ENCODE assay signal across 8 cellular contexts in genomic region chr12:123603495-123603894, GRCh38. TPM values are rescaled to one million over a fixed set of nuclear protein-coding genes. Genes with fewer than 3 reads are reported as not detected.
A peak's percentile ranks its signal among the peaks of the same experiment; 100 is the strongest.
DNase-seq lines count a peak whose midpoint lies in the region; ATAC-seq and TF ChIP-seq lines count a peak whose summit lies in the region.
"Not testable (repeated sequence)": the region's sequence is repeated elsewhere in the genome, so short reads cannot be mapped to it uniquely, and the experiment has no call there.

No MANE protein-coding gene starts in this region.

- H3K4me3 ChIP-seq in HCT116 (replicated peaks in 1 of 2; ENCODE audit: low read depth in 1 of 2, low read length in 2 of 2) (peak overlapping the region; percentile 83 to 100), OCI-LY1 (ENCODE audit: low read depth, low read length, poor library complexity, severe bottlenecking) (peak overlapping the region; percentile 99), suprapubic skin (peak overlapping the region; percentile 95)

- TF ChIP-seq EP300 in suprapubic skin (IDR thresholded peaks at IDR 0.05): not testable (repeated sequence)

- RAD21 ChIA-PET in HCT116 (lab: Charles Lee; ENCODE audit: low non-redundant PET in 1 of 2, low total read pairs in 2 of 2, uncharacterized antibody in 2 of 2, unreplicated experiment in 2 of 2): not testable (repeated sequence)

- DNase-seq in CD4-positive, alpha-beta T cell; HCT116 (ENCODE audit: low read depth, low spot score); activated B cell treated with CpG ODN at 0.5 μM for 24 hours; activated naive CD4-positive, alpha-beta T cell treated with anti-CD3 and anti-CD28 coated beads for 36 hours; chondrocyte (ENCODE audit: low spot score); naive thymus-derived CD8-positive, alpha-beta T cell; suprapubic skin (ENCODE audit: low spot score in 2 of 2): not testable (repeated sequence)

- POLR2A ChIA-PET in CD4-positive, alpha-beta T cell (lab: Charles Lee): interaction anchor here (2.6 to 2.9 kb wide), 3 partner anchors 30 to 371 kb away, joined by 15 to 20 read pairs (median 16); partner anchors contain the start of genes EIF2B1, GTF2H3, MPHOSPH9 and MTRFR
- POLR2A ChIA-PET in HCT116 (lab: Charles Lee): not testable (repeated sequence)
- POLR2A ChIA-PET in activated B cell treated with CpG ODN at 0.5 μM for 24 hours (lab: Charles Lee): interaction anchor here (0.7 to 2.6 kb wide), 2 partner anchors 367 to 371 kb away, joined by 6 to 10 read pairs; partner anchors contain the start of genes MPHOSPH9 and MTRFR
- POLR2A ChIA-PET in naive thymus-derived CD8-positive, alpha-beta T cell (lab: Charles Lee): interaction anchor here (0.6 to 1.7 kb wide), 4 partner anchors 10 to 1105 kb away, joined by 3 to 8 read pairs (median 4); partner anchors contain the start of genes EIF2B1 and GTF2H3

- not testable (repeated sequence) for H2AFZ ChIP-seq in HCT116 (ENCODE audit: low read depth, low read length, poor library complexity, severe bottlenecking); OCI-LY1 (ENCODE audit: low read length)

- not testable (repeated sequence) for TF ChIP-seq CTCF in CD4-positive, alpha-beta T cell (IDR thresholded peaks at IDR 0.05); HCT116 (IDR thresholded peaks at IDR 0.05 in 2 of 3, conservative IDR thresholded peaks at IDR 0.05 in 1 of 3; ENCODE audit: borderline replicate concordance in 1 of 3, insufficient read depth in 1 of 3, low read depth in 2 of 3, low read length in 2 of 3); OCI-LY1 (IDR thresholded peaks at IDR 0.05; ENCODE audit: low read length); activated B cell treated with CpG ODN at 0.5 μM for 24 hours (IDR thresholded peaks at IDR 0.05); chondrocyte (IDR thresholded peaks at IDR 0.05); suprapubic skin (IDR thresholded peaks at IDR 0.05)

- peaks cover 35% of the 10 kb centered on the region for H3K4me1 Mint-ChIP-seq in CD4-positive, alpha-beta T cell (ENCODE audit: low read depth)
- H3K4me1 Mint-ChIP-seq in activated B cell treated with CpG ODN at 0.5 μM for 24 hours (peaks cover 24% of the 10 kb centered on the region), chondrocyte (ENCODE audit: low read depth) (peaks cover 28% of the 10 kb centered on the region)
- peaks cover 45% of the 10 kb centered on the region for H3K4me1 Mint-ChIP-seq in activated naive CD4-positive, alpha-beta T cell treated with anti-CD3 and anti-CD28 coated beads for 36 hours (ENCODE audit: low read depth)
- H3K4me1 Mint-ChIP-seq in naive thymus-derived CD8-positive, alpha-beta T cell: peaks cover 18 to 58% (median 44%) of the 10 kb centered on the region in 4 donors

- H3K27ac ChIP-seq in CD4-positive, alpha-beta T cell (ENCODE audit: low read depth, low read length); HCT116 (ENCODE audit: low read depth, low read length); OCI-LY1 (ENCODE audit: low read depth, low read length, poor library complexity, severe bottlenecking); suprapubic skin: not testable (repeated sequence)

- intact Hi-C loops in CD4-positive, alpha-beta T cell (cut with DNase I, micrococcal nuclease): loop anchor here in 1 of 2 experiments (5.0 kb wide), 4 partner anchors 141 to 1076 kb away; partner anchors contain the start of genes KNTC1, OGFOD2, RSRC2 and SBNO1
- intact Hi-C loops in HCT116 (cut with micrococcal nuclease): loop anchor here (5.0 kb wide), 1 partner anchor 631 kb away; no protein-coding TSS in a partner anchor
- intact Hi-C loops in activated B cell treated with CpG ODN at 0.5 μM for 24 hours (cut with micrococcal nuclease): loop anchor here (2.0 kb wide), 2 partner anchors 215 to 629 kb away; partner anchors contain the start of gene OGFOD2
- intact Hi-C loops in activated naive CD4-positive, alpha-beta T cell treated with anti-CD3 and anti-CD28 coated beads for 36 hours (cut with micrococcal nuclease): loop anchor here (2.0 to 5.0 kb wide), 2 partner anchors 221 to 629 kb away; partner anchors contain the start of genes KMT5A and OGFOD2

- not testable (repeated sequence) for H3K9me2 ChIP-seq in HCT116 (ENCODE audit: insufficient read depth); OCI-LY1 (ENCODE audit: low read depth, low read length)

- not testable (repeated sequence) for BruUV-seq in HCT116 (replicated peaks; lab: Mats Ljungman, UMichigan)

- H3K27me3 ChIP-seq in CD4-positive, alpha-beta T cell (ENCODE audit: control insufficient read depth, insufficient read depth, low read length); HCT116 (ENCODE audit: insufficient read depth, low read length); OCI-LY1 (ENCODE audit: insufficient read depth, low read length); suprapubic skin: not testable (repeated sequence)

- not testable (repeated sequence) for H3K4me3 Mint-ChIP-seq in CD4-positive, alpha-beta T cell
- H3K4me3 Mint-ChIP-seq in activated B cell treated with CpG ODN at 0.5 μM for 24 hours (peak overlapping the region; percentile 97), chondrocyte (ENCODE audit: unreplicated experiment) (peak overlapping the region; percentile 9)
- H3K4me3 Mint-ChIP-seq in activated naive CD4-positive, alpha-beta T cell treated with anti-CD3 and anti-CD28 coated beads for 36 hours: peak overlapping the region; percentile 28
- peak overlapping the region in 8 of 10 donors; percentile 42 to 98 (median 92) for H3K4me3 Mint-ChIP-seq in naive thymus-derived CD8-positive, alpha-beta T cell

- H3K4me1 ChIP-seq in HCT116 (ENCODE audit: control insufficient read depth in 1 of 2, insufficient read depth in 2 of 2, low read length in 2 of 2) (peaks cover 2 to 13% of the 10 kb centered on the region in 2 experiments; a peak in 3 of 4 replicates), OCI-LY1 (ENCODE audit: insufficient read depth, low read length, severe bottlenecking) (peaks cover 20% of the 10 kb centered on the region), suprapubic skin (peaks cover 24% of the 10 kb centered on the region)

- ATAC-seq in CD4-positive, alpha-beta T cell (ENCODE audit: poor library complexity); HCT116; activated B cell treated with CpG ODN at 0.5 μM for 24 hours (ENCODE audit: low read depth); naive thymus-derived CD8-positive, alpha-beta T cell: not testable (repeated sequence)

- not testable (repeated sequence) for H3K27me3 Mint-ChIP-seq in CD4-positive, alpha-beta T cell; activated B cell treated with CpG ODN at 0.5 μM for 24 hours; activated naive CD4-positive, alpha-beta T cell treated with anti-CD3 and anti-CD28 coated beads for 36 hours (ENCODE audit: low read depth); chondrocyte (ENCODE audit: low read depth); naive thymus-derived CD8-positive, alpha-beta T cell

- not testable (repeated sequence) for TF ChIP-seq POLR2A in HCT116 (IDR thresholded peaks at IDR 0.05; ENCODE audit: borderline replicate concordance, extremely low read depth, insufficient read depth, insufficient read length); suprapubic skin (IDR thresholded peaks at IDR 0.05)

- not testable (repeated sequence) for H3K9me3 ChIP-seq in CD4-positive, alpha-beta T cell (ENCODE audit: control insufficient read depth, low read length); HCT116 (ENCODE audit: control insufficient read depth in 1 of 2, insufficient read depth in 1 of 2, low read depth in 1 of 2, low read length in 2 of 2); OCI-LY1 (ENCODE audit: low read length); suprapubic skin

- H3K4me2 ChIP-seq in HCT116 (ENCODE audit: low read length): peak overlapping the region; percentile 90
- H3K4me2 ChIP-seq in OCI-LY1 (ENCODE audit: low read length): peak overlapping the region; percentile 91; the same call in 1 of the 2 replicates

- 89% methylated on average over 11 of the region's 11 CpGs for WGBS in suprapubic skin

- CTCF ChIA-PET in CD4-positive, alpha-beta T cell (lab: Charles Lee); HCT116 (lab: Charles Lee); activated B cell treated with CpG ODN at 0.5 μM for 24 hours (lab: Charles Lee): not testable (repeated sequence)
- CTCF ChIA-PET in activated naive CD4-positive, alpha-beta T cell treated with anti-CD3 and anti-CD28 coated beads for 36 hours (lab: Charles Lee): interaction anchor here (0.6 to 0.7 kb wide), 2 partner anchors 137 to 533 kb away, joined by 3 read pairs; no protein-coding TSS in a partner anchor

- H3K9ac ChIP-seq in HCT116 (ENCODE audit: low read length): peak overlapping the region; percentile 98
- not testable (repeated sequence) for H3K9ac ChIP-seq in OCI-LY1 (ENCODE audit: low read length)

- H3K36me3 ChIP-seq in HCT116 (ENCODE audit: control insufficient read depth in 1 of 2, insufficient read depth in 2 of 2, low read length in 2 of 2): peaks cover 29 to 42% of the 10 kb centered on the region in 2 experiments
- peaks cover 50% of the 10 kb centered on the region for H3K36me3 ChIP-seq in OCI-LY1 (ENCODE audit: insufficient read depth, low read length)
- peaks cover 41% of the 10 kb centered on the region for H3K36me3 ChIP-seq in suprapubic skin

- H3K79me2 ChIP-seq in HCT116 (ENCODE audit: insufficient read depth, low read length) (peaks cover 66% of the 10 kb centered on the region), OCI-LY1 (ENCODE audit: insufficient read depth, low read length) (peaks cover 34% of the 10 kb centered on the region)

- not testable (repeated sequence) for H3F3A ChIP-seq in OCI-LY1 (ENCODE audit: insufficient read depth, low read length)

- peak overlapping the region; percentile 76 for H3K27ac Mint-ChIP-seq in CD4-positive, alpha-beta T cell
- not testable (repeated sequence) for H3K27ac Mint-ChIP-seq in activated B cell treated with CpG ODN at 0.5 μM for 24 hours; activated naive CD4-positive, alpha-beta T cell treated with anti-CD3 and anti-CD28 coated beads for 36 hours; chondrocyte (ENCODE audit: unreplicated experiment)
- H3K27ac Mint-ChIP-seq in naive thymus-derived CD8-positive, alpha-beta T cell: peak overlapping the region in 4 of 10 donors; percentile 65 to 94 (median 85)

- peaks cover 57% of the 10 kb centered on the region for H3K36me3 Mint-ChIP-seq in CD4-positive, alpha-beta T cell (ENCODE audit: low read depth)
- H3K36me3 Mint-ChIP-seq in activated B cell treated with CpG ODN at 0.5 μM for 24 hours (ENCODE audit: low read depth) (peaks cover 48% of the 10 kb centered on the region), chondrocyte (ENCODE audit: low read depth) (peaks cover 14% of the 10 kb centered on the region)
- H3K36me3 Mint-ChIP-seq in activated naive CD4-positive, alpha-beta T cell treated with anti-CD3 and anti-CD28 coated beads for 36 hours (ENCODE audit: low read depth): peaks cover 36% of the 10 kb centered on the region
- H3K36me3 Mint-ChIP-seq in naive thymus-derived CD8-positive, alpha-beta T cell: peaks cover 0 to 37% (median 6%) of the 10 kb centered on the region in 3 donors

- H4K20me1 ChIP-seq in HCT116 (ENCODE audit: insufficient read depth); OCI-LY1 (ENCODE audit: insufficient read depth, low read length): not testable (repeated sequence)

- TF ChIP-seq RAD21 in HCT116 (IDR thresholded peaks at IDR 0.05; ENCODE audit: low read depth): not testable (repeated sequence)

- H3K9me3 Mint-ChIP-seq in CD4-positive, alpha-beta T cell; activated B cell treated with CpG ODN at 0.5 μM for 24 hours; activated naive CD4-positive, alpha-beta T cell treated with anti-CD3 and anti-CD28 coated beads for 36 hours; chondrocyte (ENCODE audit: low read depth); naive thymus-derived CD8-positive, alpha-beta T cell: not testable (repeated sequence)

RNA-seq across cellular contexts. Expression of gene DDX55, which starts 1.6 kb away (rescaled TPM):
- total RNA-seq in CD4-positive, alpha-beta T cell: 10 to 100 TPM; 33.3 to 37.1 TPM
- 41.8 TPM for total RNA-seq in HCT116 (2021; ENCODE audit: unreplicated experiment)
- polyA plus RNA-seq in HCT116 (2012): 18.5 and 22.3 TPM in 2 replicates
- total RNA-seq in activated B cell treated with CpG ODN at 0.5 μM for 24 hours: 28.8 and 35.0 TPM in 2 replicates
- total RNA-seq in activated naive CD4-positive, alpha-beta T cell treated with anti-CD3 and anti-CD28 coated beads for 36 hours: 10 to 100 TPM; 44.8 to 48.7 TPM
- 12.8 to 18.4 TPM (median 16.8 TPM) in 3 replicates for total RNA-seq in chondrocyte
- total RNA-seq in naive thymus-derived CD8-positive, alpha-beta T cell: 10 to 100 TPM; 53.3 to 54.8 TPM
- polyA plus RNA-seq in naive thymus-derived CD8-positive, alpha-beta T cell: 10 to 100 TPM; 15.2 to 24.1 (median 19.1) TPM
- 10 to 100 TPM; 23.6 to 57.1 (median 42.2) TPM for total RNA-seq in suprapubic skin

RNA-seq across cellular contexts. Expression of gene TMED2, which starts 19.1 kb away (rescaled TPM):
- total RNA-seq in CD4-positive, alpha-beta T cell: 10 to 100 TPM; 90.8 to 94.8 TPM
- total RNA-seq in HCT116 (2021; ENCODE audit: unreplicated experiment) (242 TPM), activated B cell treated with CpG ODN at 0.5 μM for 24 hours (92.5 and 108 TPM in 2 replicates), chondrocyte (336 to 386 TPM (median 340 TPM) in 3 replicates), suprapubic skin (100 to 1,000 TPM in 1 of 4 donors, 10 to 100 TPM in 3; 61.6 to 101 (median 80.8) TPM)
- 133 and 138 TPM in 2 replicates for polyA plus RNA-seq in HCT116 (2012)
- total RNA-seq in activated naive CD4-positive, alpha-beta T cell treated with anti-CD3 and anti-CD28 coated beads for 36 hours: 100 to 1,000 TPM; 101 to 105 TPM
- 10 to 100 TPM; 85.6 to 94.3 TPM for total RNA-seq in naive thymus-derived CD8-positive, alpha-beta T cell
- 100 to 1,000 TPM; 212 to 349 (median 259) TPM for polyA plus RNA-seq in naive thymus-derived CD8-positive, alpha-beta T cell

RNA-seq across cellular contexts. Expression of gene EIF2B1, which starts 30.0 kb away (rescaled TPM):
- total RNA-seq in CD4-positive, alpha-beta T cell: 10 to 100 TPM; 36.0 to 37.3 TPM
- total RNA-seq in HCT116 (2021; ENCODE audit: unreplicated experiment) (41.7 TPM), activated B cell treated with CpG ODN at 0.5 μM for 24 hours (67.3 and 79.7 TPM in 2 replicates), chondrocyte (37.4 to 59.5 TPM (median 39.5 TPM) in 3 replicates), suprapubic skin (100 to 1,000 TPM; 122 to 214 (median 188) TPM)
- 21.5 and 25.2 TPM in 2 replicates for polyA plus RNA-seq in HCT116 (2012)
- 10 to 100 TPM; 54.3 to 60.9 TPM for total RNA-seq in activated naive CD4-positive, alpha-beta T cell treated with anti-CD3 and anti-CD28 coated beads for 36 hours
- 10 to 100 TPM; 54.3 to 57.3 TPM for total RNA-seq in naive thymus-derived CD8-positive, alpha-beta T cell
- polyA plus RNA-seq in naive thymus-derived CD8-positive, alpha-beta T cell: 10 to 100 TPM; 59.9 to 64.5 (median 62.6) TPM

RNA-seq across cellular contexts. Expression of gene GTF2H3, which starts 30.1 kb away (rescaled TPM):
- 10 to 100 TPM; 12.3 to 12.9 TPM for total RNA-seq in CD4-positive, alpha-beta T cell
- 94.0 TPM for total RNA-seq in HCT116 (2021; ENCODE audit: unreplicated experiment)
- polyA plus RNA-seq in HCT116 (2012): 33.9 and 40.5 TPM in 2 replicates
- 33.8 and 36.2 TPM in 2 replicates for total RNA-seq in activated B cell treated with CpG ODN at 0.5 μM for 24 hours
- 10 to 100 TPM; 56.6 to 57.7 TPM for total RNA-seq in activated naive CD4-positive, alpha-beta T cell treated with anti-CD3 and anti-CD28 coated beads for 36 hours
- 27.5 to 32.9 TPM (median 28.8 TPM) in 3 replicates for total RNA-seq in chondrocyte
- 10 to 100 TPM; 27.5 to 34.6 TPM for total RNA-seq in naive thymus-derived CD8-positive, alpha-beta T cell
- 10 to 100 TPM; 36.6 to 39.9 (median 38.8) TPM for polyA plus RNA-seq in naive thymus-derived CD8-positive, alpha-beta T cell
- total RNA-seq in suprapubic skin: 10 to 100 TPM; 14.4 to 33.3 (median 23.3) TPM
